32 cellular contexts compared by ENCODE assay signal in genomic region chr11:12264361-12264760, GRCh38.
"Had no signal": no experiment of that assay in that cellular context is flagged by ENCODE, and none has a peak within 500 bp of the region (broad histone marks: within the 10 kb centered on the region; RNA-seq: fewer than 3 reads in every experiment).

No MANE protein-coding gene starts in this region.

- H3K4me1 Mint-ChIP-seq: activated B cell treated with CpG ODN at 0.5 μM for 24 hours; activated naive CD8-positive, alpha-beta T cell treated with anti-CD3 and anti-CD28 coated beads for 36 hours; IgD-negative memory B cell; T-cell had no signal

- H3K36me3 Mint-ChIP-seq: activated naive CD8-positive, alpha-beta T cell treated with anti-CD3 and anti-CD28 coated beads for 36 hours; IgD-negative memory B cell had no signal

- H3K27ac Mint-ChIP-seq: activated B cell treated with CpG ODN at 0.5 μM for 24 hours; activated CD4-positive, alpha-beta memory T cell treated with anti-CD3 and anti-CD28 coated beads for 36 hours; activated naive CD8-positive, alpha-beta T cell treated with anti-CD3 and anti-CD28 coated beads for 36 hours; activated T-helper 1 cell treated with anti-CD3 and anti-CD28 coated beads, Interleukin-12 subunit alpha, Interleukin-12 subunit beta, Interleukin-2, Interleukin-4 antibody, amounts not matched to agents 30 ng/mL and 10 ng/mL and 1 ng/mL, durations not matched to agents 14 hours and 24 hours and 36 hours; IgD-negative memory B cell; T-cell had no signal

- ATAC-seq: activated T-cell treated with anti-CD3 and anti-CD28 coated beads, Interleukin-2, amount 50 U/mL, for 4 hours; SK-N-SH treated with all-trans-retinoic acid at 6 μM for 48 hours; T-cell had no signal

- DNase-seq: activated B cell treated with CpG ODN at 0.5 μM for 24 hours; activated CD4-positive, alpha-beta memory T cell treated with anti-CD3 and anti-CD28 coated beads for 36 hours; activated CD4-positive, alpha-beta T cell treated with anti-CD3 and anti-CD28 coated beads for 4 hours; activated CD4-positive, alpha-beta T cell treated with anti-CD3 and anti-CD28 coated beads, Interleukin-2, amount 50 U/mL, for 1 hour; activated CD4-positive, CD25-positive, alpha-beta regulatory T cell treated with anti-CD3 and anti-CD28 coated beads, Interleukin-2, amount 50 U/mL, for 72 hours; activated CD8-positive, alpha-beta memory T cell treated with anti-CD3 and anti-CD28 coated beads, Interleukin-2, amount 50 U/mL, for 4 hours; activated effector memory CD4-positive, alpha-beta T cell treated with anti-CD3 and anti-CD28 coated beads, Interleukin-2, amount 50 U/mL, for 16 hours; activated naive CD4-positive, alpha-beta T cell; activated naive CD4-positive, alpha-beta T cell treated with anti-CD3 and anti-CD28 coated beads, Interleukin-2, amount 50 U/mL, for 16 hours; activated naive CD8-positive, alpha-beta T cell treated with anti-CD3 and anti-CD28 coated beads for 36 hours; activated T-cell treated with anti-CD3 and anti-CD28 coated beads for 4 hours; activated T-cell treated with anti-CD3 and anti-CD28 coated beads, Interleukin-2, amount 50 U/mL, for 4 hours; amniotic stem cell; MM.1S; MV-4-11; NCI-H1092; NCI-H1436 treated with DMSO at 0.1 percent for 48 hours; NCI-H1694 treated with DMSO at 0.1 percent for 48 hours; NCI-H2029; NCI-H510A; NCI-H526; NCI-H748 treated with DMSO at 0.1 percent for 48 hours; NK-92 treated with Interleukin-12 subunit alpha and Interleukin-12 subunit beta, amount 100 ng/mL, for 24 hours; SIG-M5; T-cell; T-helper 2 cell; T-helper 9 cell had no signal

- H3K27ac ChIP-seq: KMS-11, VCaP had no signal

- H3K27me3 Mint-ChIP-seq: activated CD4-positive, alpha-beta memory T cell treated with anti-CD3 and anti-CD28 coated beads for 36 hours; activated naive CD8-positive, alpha-beta T cell treated with anti-CD3 and anti-CD28 coated beads for 36 hours; T-cell had no signal

- H3K4me3 Mint-ChIP-seq: activated B cell treated with CpG ODN at 0.5 μM for 24 hours; activated CD4-positive, alpha-beta memory T cell treated with anti-CD3 and anti-CD28 coated beads for 36 hours; activated naive CD8-positive, alpha-beta T cell treated with anti-CD3 and anti-CD28 coated beads for 36 hours; activated T-cell treated with anti-CD3 and anti-CD28 coated beads, Interleukin-2, amount 50 U/mL, for 4 hours; activated T-helper 1 cell treated with anti-CD3 and anti-CD28 coated beads, Interleukin-12 subunit alpha, Interleukin-12 subunit beta, Interleukin-2, Interleukin-4 antibody, amounts not matched to agents 30 ng/mL and 10 ng/mL and 1 ng/mL, durations not matched to agents 14 hours and 24 hours and 36 hours; IgD-negative memory B cell; T-cell had no signal
